1 cellular context compared by ENCODE assay signal in the genomic region with DNA sequence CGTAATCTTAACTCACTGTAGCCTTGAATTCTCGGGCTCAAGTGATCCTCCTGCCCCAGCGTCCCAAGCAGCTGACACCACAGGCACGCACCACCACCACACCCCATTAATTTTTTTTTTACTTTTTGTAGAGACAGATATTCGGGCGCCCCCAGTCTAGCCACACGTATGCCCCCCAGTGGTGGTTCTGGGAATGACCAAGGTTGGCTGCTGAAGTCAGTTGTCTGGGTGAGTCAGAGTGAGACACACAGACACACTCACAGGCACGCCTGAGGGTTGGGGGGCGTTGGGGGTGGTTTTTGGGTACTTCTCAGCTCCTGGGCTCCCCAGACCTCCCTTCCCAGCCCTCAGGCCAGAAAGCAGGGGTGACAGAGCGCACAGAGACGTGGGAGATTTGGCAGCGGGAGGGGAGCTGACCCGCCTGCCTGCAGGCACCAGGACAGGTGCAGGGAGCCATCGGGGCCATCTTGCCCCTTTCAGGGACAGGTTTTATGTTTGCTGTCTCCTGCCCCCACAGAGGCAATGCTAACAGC.
TF ChIP-seq lines count a peak whose summit lies in the region.

No MANE protein-coding gene starts in this region.

TF ChIP-seq in HepG2, 621 proteins besides CTCF, POLR2A, EP300 and RAD21 (continued from another document):
- TF ChIP-seq, protein P1, sequence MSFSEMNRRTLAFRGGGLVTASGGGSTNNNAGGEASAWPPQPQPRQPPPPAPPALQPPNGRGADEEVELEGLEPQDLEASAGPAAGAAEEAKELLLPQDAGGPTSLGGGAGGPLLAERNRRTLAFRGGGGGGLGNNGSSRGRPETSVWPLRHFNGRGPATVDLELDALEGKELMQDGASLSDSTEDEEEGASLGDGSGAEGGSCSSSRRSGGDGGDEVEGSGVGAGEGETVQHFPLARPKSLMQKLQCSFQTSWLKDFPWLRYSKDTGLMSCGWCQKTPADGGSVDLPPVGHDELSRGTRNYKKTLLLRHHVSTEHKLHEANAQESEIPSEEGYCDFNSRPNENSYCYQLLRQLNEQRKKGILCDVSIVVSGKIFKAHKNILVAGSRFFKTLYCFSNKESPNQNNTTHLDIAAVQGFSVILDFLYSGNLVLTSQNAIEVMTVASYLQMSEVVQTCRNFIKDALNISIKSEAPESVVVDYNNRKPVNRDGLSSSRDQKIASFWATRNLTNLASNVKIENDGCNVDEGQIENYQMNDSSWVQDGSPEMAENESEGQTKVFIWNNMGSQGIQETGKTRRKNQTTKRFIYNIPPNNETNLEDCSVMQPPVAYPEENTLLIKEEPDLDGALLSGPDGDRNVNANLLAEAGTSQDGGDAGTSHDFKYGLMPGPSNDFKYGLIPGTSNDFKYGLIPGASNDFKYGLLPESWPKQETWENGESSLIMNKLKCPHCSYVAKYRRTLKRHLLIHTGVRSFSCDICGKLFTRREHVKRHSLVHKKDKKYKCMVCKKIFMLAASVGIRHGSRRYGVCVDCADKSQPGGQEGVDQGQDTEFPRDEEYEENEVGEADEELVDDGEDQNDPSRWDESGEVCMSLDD (CRISPR knock-in tag; IDR thresholded peaks at IDR 0.05; ENCODE audit: borderline replicate concordance) = peak; percentile 90; the same call in 1 of the 2 replicates
- TF ChIP-seq ZNF549 (CRISPR knock-in tag; IDR thresholded peaks at IDR 0.05) (no peak), ZNF496 (CRISPR knock-in tag; IDR thresholded peaks at IDR 0.05; ENCODE audit: insufficient replicate concordance) (no peak), ARNT2 (CRISPR knock-in tag; IDR thresholded peaks at IDR 0.05; ENCODE audit: low read depth) (0 out of 2 replicates have a peak, but pooled peaks have one; percentile 48), ZNF816 (CRISPR knock-in tag; IDR thresholded peaks at IDR 0.05; ENCODE audit: borderline replicate concordance) (0 out of 2 replicates have a peak, but pooled peaks have one; percentile 17), MED1 (CRISPR knock-in tag; IDR thresholded peaks at IDR 0.05) (peak; percentile 20; the same call in 1 of the 2 replicates), KDM5B (CRISPR knock-in tag; IDR thresholded peaks at IDR 0.05; ENCODE audit: borderline replicate concordance) (no peak), SMAD1 (CRISPR knock-in tag; IDR thresholded peaks at IDR 0.05; ENCODE audit: borderline replicate concordance, low read depth) (0 out of 2 replicates have a peak, but pooled peaks have one; percentile 13), EEA1 (CRISPR knock-in tag; IDR thresholded peaks at IDR 0.05; ENCODE audit: borderline replicate concordance) (0 out of 2 replicates have a peak, but pooled peaks have one; percentile 15), SP4 (CRISPR knock-in tag; IDR thresholded peaks at IDR 0.05) (0 out of 2 replicates have a peak, but pooled peaks have one; percentile 16), FOSL2 (CRISPR knock-in tag; IDR thresholded peaks at IDR 0.05) (peak; percentile 71), SRSF1 (optimal IDR thresholded peaks at IDR 0.05; ENCODE audit: low read depth, low read length) (peak; percentile 27)
- TF ChIP-seq, protein P2, sequence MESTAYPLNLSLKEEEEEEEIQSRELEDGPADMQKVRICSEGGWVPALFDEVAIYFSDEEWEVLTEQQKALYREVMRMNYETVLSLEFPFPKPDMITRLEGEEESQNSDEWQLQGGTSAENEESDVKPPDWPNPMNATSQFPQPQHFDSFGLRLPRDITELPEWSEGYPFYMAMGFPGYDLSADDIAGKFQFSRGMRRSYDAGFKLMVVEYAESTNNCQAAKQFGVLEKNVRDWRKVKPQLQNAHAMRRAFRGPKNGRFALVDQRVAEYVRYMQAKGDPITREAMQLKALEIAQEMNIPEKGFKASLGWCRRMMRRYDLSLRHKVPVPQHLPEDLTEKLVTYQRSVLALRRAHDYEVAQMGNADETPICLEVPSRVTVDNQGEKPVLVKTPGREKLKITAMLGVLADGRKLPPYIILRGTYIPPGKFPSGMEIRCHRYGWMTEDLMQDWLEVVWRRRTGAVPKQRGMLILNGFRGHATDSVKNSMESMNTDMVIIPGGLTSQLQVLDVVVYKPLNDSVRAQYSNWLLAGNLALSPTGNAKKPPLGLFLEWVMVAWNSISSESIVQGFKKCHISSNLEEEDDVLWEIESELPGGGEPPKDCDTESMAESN (CRISPR knock-in tag; conservative IDR thresholded peaks at IDR 0.05) = 0 out of 2 replicates have a peak, but pooled peaks have one; percentile 45
- TF ChIP-seq, protein P3, sequence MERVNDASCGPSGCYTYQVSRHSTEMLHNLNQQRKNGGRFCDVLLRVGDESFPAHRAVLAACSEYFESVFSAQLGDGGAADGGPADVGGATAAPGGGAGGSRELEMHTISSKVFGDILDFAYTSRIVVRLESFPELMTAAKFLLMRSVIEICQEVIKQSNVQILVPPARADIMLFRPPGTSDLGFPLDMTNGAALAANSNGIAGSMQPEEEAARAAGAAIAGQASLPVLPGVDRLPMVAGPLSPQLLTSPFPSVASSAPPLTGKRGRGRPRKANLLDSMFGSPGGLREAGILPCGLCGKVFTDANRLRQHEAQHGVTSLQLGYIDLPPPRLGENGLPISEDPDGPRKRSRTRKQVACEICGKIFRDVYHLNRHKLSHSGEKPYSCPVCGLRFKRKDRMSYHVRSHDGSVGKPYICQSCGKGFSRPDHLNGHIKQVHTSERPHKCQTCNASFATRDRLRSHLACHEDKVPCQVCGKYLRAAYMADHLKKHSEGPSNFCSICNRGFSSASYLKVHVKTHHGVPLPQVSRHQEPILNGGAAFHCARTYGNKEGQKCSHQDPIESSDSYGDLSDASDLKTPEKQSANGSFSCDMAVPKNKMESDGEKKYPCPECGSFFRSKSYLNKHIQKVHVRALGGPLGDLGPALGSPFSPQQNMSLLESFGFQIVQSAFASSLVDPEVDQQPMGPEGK (CRISPR knock-in tag; IDR thresholded peaks at IDR 0.05) = peak; percentile 55; the same call in 1 of the 2 replicates
